In the genomic region with DNA sequence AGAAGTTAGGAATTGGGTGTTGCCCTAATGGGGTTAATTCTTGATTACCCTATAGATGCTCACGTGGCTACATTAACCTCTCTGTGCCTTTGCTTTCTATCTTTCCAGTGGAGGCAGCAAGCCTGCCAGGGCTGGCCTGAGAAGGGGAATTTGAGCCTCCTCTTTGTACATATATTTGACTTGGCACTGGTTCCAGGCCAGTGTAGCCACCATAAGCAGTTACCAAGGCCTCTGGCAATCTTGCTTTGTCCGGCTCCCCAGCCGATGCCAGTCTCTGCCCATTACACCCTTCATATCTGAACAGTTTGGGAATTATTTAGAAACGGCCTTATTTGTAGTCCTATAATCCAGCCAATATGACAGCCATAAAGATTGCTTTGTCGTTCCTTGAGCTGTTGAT, we compare ENCODE assay signal across 20 cellular contexts. TPM values are rescaled to one million over a fixed set of nuclear protein-coding genes. Genes with fewer than 3 reads are reported as not detected.
A peak's percentile ranks its signal among the peaks of the same experiment; 100 is the strongest.
DNase-seq lines count a peak whose midpoint lies in the region; ATAC-seq and TF ChIP-seq lines count a peak whose summit lies in the region.
"Had no signal": no experiment of that assay in that cellular context is flagged by ENCODE, and none has a peak within 500 bp of the region (broad histone marks: within the 10 kb centered on the region; RNA-seq: fewer than 3 reads in every experiment).

No MANE protein-coding gene starts in this region.

- intact Hi-C loops in PC-3 (cut with micrococcal nuclease) (no loop called here), stomach (cut with DNase I; ENCODE audit: low total_unique reads) (no loop called here), vagina (cut with DNase I) (no loop called here)

- no peak for ATAC-seq in activated CD8-positive, alpha-beta memory T cell treated with anti-CD3 and anti-CD28 coated beads, Interleukin-2, amount 10 ng/mL, durations not matched to agents 7 days and 5 days
- ATAC-seq in PC-3: peak; percentile 58
- no peak for ATAC-seq in GM18520 (IDR thresholded peaks at IDR 0.05; ENCODE audit: unreplicated experiment)
- ATAC-seq: activated T-helper 17 cell treated with anti-CD3 and anti-CD28 coated beads, Interleukin-2, amount 50 U/mL, for 72 hours had no signal

- no peak overlapping the region for H3K27ac Mint-ChIP-seq in activated CD8-positive, alpha-beta memory T cell treated with anti-CD3 and anti-CD28 coated beads, Interleukin-2, amount 10 ng/mL, durations not matched to agents 7 days and 5 days
- H3K27ac Mint-ChIP-seq: activated T-helper 17 cell treated with anti-CD3 and anti-CD28 coated beads, Interleukin-2, amount 50 U/mL, for 72 hours had no signal

- WGBS in stomach, 5 donors: 31 to 60% (median 42%) methylated on average over 5 of the region's 5 CpGs

- H3K9me2 ChIP-seq in PC-3 (replicated peaks; ENCODE audit: low read length): no peaks in the 10 kb centered on the region

- peaks cover 15% of the 10 kb centered on the region for H3K27me3 Mint-ChIP-seq in activated CD8-positive, alpha-beta memory T cell treated with anti-CD3 and anti-CD28 coated beads, Interleukin-2, amount 10 ng/mL, durations not matched to agents 7 days and 5 days

- CTCF ChIA-PET in activated CD8-positive, alpha-beta memory T cell treated with anti-CD3 and anti-CD28 coated beads, Interleukin-2, amount 10 ng/mL, durations not matched to agents 7 days and 5 days (lab: Charles Lee): no interaction called here
- CTCF ChIA-PET in PC-3 (lab: Charles Lee): no interaction called here

- H4K20me1 ChIP-seq in PC-3 (ENCODE audit: low read length): no peaks in the 10 kb centered on the region
- H4K20me1 ChIP-seq: BLaER1 treated with 17β-estradiol and CSF1 and Interleukin-3, amounts not matched to agents 10 nM and 100 nM had no signal

- peaks cover 2% of the 10 kb centered on the region for H3K4me1 Mint-ChIP-seq in activated CD8-positive, alpha-beta memory T cell treated with anti-CD3 and anti-CD28 coated beads, Interleukin-2, amount 10 ng/mL, durations not matched to agents 7 days and 5 days
- H3K4me1 Mint-ChIP-seq: activated T-helper 17 cell treated with anti-CD3 and anti-CD28 coated beads, Interleukin-2, amount 50 U/mL, for 72 hours had no signal

- POLR2A ChIA-PET in PC-3 (lab: Charles Lee; ENCODE audit: unreplicated experiment): no interaction called here

- TF ChIP-seq POLR2A in stomach (IDR thresholded peaks at IDR 0.05) (no peak), vagina (IDR thresholded peaks at IDR 0.05) (no peak)

- no peaks in the 10 kb centered on the region for H3K36me3 Mint-ChIP-seq in activated CD8-positive, alpha-beta memory T cell treated with anti-CD3 and anti-CD28 coated beads, Interleukin-2, amount 10 ng/mL, durations not matched to agents 7 days and 5 days

- no peak for TF ChIP-seq CTCF in PC-3 (conservative IDR thresholded peaks at IDR 0.05; ENCODE audit: low read depth, low read length)
- TF ChIP-seq CTCF in epithelial cell of esophagus (IDR thresholded peaks at IDR 0.05; ENCODE audit: insufficient read depth, low read depth, low read length, missing control alignments): no peak
- no peak for TF ChIP-seq CTCF in stomach (IDR thresholded peaks at IDR 0.05)
- TF ChIP-seq CTCF in vagina (IDR thresholded peaks at IDR 0.05): no peak

- H3K4me3 ChIP-seq in PC-3 (ENCODE audit: low read length): no peak overlapping the region
- no peak overlapping the region for H3K4me3 ChIP-seq in epithelial cell of esophagus (ENCODE audit: low read length)
- no peak overlapping the region for H3K4me3 ChIP-seq in stomach
- no peak overlapping the region for H3K4me3 ChIP-seq in vagina
- H3K4me3 ChIP-seq: BLaER1 treated with 17β-estradiol and CSF1 and Interleukin-3, amounts not matched to agents 10 nM and 100 nM; gastrocnemius medialis; psoas muscle; skin epidermis; uterus had no signal

- H3K9me3 ChIP-seq in PC-3 (ENCODE audit: low read length) (peaks cover 9% of the 10 kb centered on the region; the same call in 1 of the 2 replicates), stomach (peaks cover 0 to 16% (median 7%) of the 10 kb centered on the region in 4 donors), vagina (no peaks in the 10 kb centered on the region)
- H3K9me3 ChIP-seq: gastrocnemius medialis, psoas muscle had no signal

- no TSS peak for BruUV-seq in PC-3 (replicated peaks; lab: Mats Ljungman, UMichigan)

- H3K4me3 Mint-ChIP-seq in activated CD8-positive, alpha-beta memory T cell treated with anti-CD3 and anti-CD28 coated beads, Interleukin-2, amount 10 ng/mL, durations not matched to agents 7 days and 5 days: no peak overlapping the region
- H3K4me3 Mint-ChIP-seq: activated T-helper 17 cell treated with anti-CD3 and anti-CD28 coated beads, Interleukin-2, amount 50 U/mL, for 72 hours had no signal

- peak; percentile 6 for DNase-seq in activated CD8-positive, alpha-beta memory T cell treated with anti-CD3 and anti-CD28 coated beads, Interleukin-2, amount 50 U/mL, for 48 hours
- no peak for DNase-seq in activated CD8-positive, alpha-beta memory T cell treated with anti-CD3 and anti-CD28 coated beads, Interleukin-2, amount 10 ng/mL, durations not matched to agents 7 days and 5 days
- DNase-seq in PC-3 (peak; percentile 30), epithelial cell of esophagus (ENCODE audit: low read depth) (peak; percentile 63), stomach (peak; percentile 78), Kasumi-1 (lab: John Stamatoyannopoulos, UW) (no peak), vagina (ENCODE audit: extremely low spot score in 2 of 2) (no peak)
- DNase-seq: DND-41, gastrocnemius medialis, IMR-90, NCI-H82, psoas muscle, substantia nigra, uterus had no signal

- H3K9ac ChIP-seq in PC-3 (ENCODE audit: low read length): no peak overlapping the region
- H3K9ac ChIP-seq: BLaER1 treated with 17β-estradiol and CSF1 and Interleukin-3, amounts not matched to agents 10 nM and 100 nM had no signal

- no peaks in the 10 kb centered on the region for H3K79me2 ChIP-seq in PC-3 (ENCODE audit: low read length)

- H3K4me2 ChIP-seq in PC-3 (ENCODE audit: low read length): no peak overlapping the region
- H3K4me2 ChIP-seq: BLaER1 treated with 17β-estradiol and CSF1 and Interleukin-3, amounts not matched to agents 10 nM and 100 nM had no signal

- no peak overlapping the region for H2AFZ ChIP-seq in PC-3 (ENCODE audit: low read length)

- H3K27ac ChIP-seq in PC-3 (ENCODE audit: low read length) (no peak overlapping the region), stomach (peak overlapping the region; percentile 55 to 84 (median 70)), vagina (no peak overlapping the region)
- H3K27ac ChIP-seq: BLaER1 treated with 17β-estradiol and CSF1 and Interleukin-3, amounts not matched to agents 10 nM and 100 nM; epithelial cell of prostate; gastrocnemius medialis; HL-60; psoas muscle; skin epidermis; uterus had no signal

- H3K9me3 Mint-ChIP-seq in activated CD8-positive, alpha-beta memory T cell treated with anti-CD3 and anti-CD28 coated beads, Interleukin-2, amount 10 ng/mL, durations not matched to agents 7 days and 5 days (ENCODE audit: low read depth): no peaks in the 10 kb centered on the region

- H3F3A ChIP-seq in PC-3 (ENCODE audit: low read length, unreplicated experiment): no peaks in the 10 kb centered on the region

- H3K27me3 ChIP-seq in PC-3 (ENCODE audit: low read length) (no peaks in the 10 kb centered on the region), stomach (no peaks in the 10 kb centered on the region), vagina (no peaks in the 10 kb centered on the region)
- H3K27me3 ChIP-seq: BLaER1 treated with 17β-estradiol and CSF1 and Interleukin-3, amounts not matched to agents 10 nM and 100 nM; gastrocnemius medialis; uterus had no signal

- TF ChIP-seq EP300 in stomach (IDR thresholded peaks at IDR 0.05): no peak

- no peaks in the 10 kb centered on the region for H3K36me3 ChIP-seq in PC-3 (ENCODE audit: low read depth, low read length)
- no peaks in the 10 kb centered on the region for H3K36me3 ChIP-seq in stomach
- H3K36me3 ChIP-seq in vagina: no peaks in the 10 kb centered on the region
- H3K36me3 ChIP-seq: gastrocnemius medialis, uterus had no signal

- H3K4me1 ChIP-seq in PC-3 (ENCODE audit: insufficient read depth, low read length): no peaks in the 10 kb centered on the region
- peaks cover 6 to 44% (median 15%) of the 10 kb centered on the region in 4 donors for H3K4me1 ChIP-seq in stomach
- H3K4me1 ChIP-seq in vagina: no peaks in the 10 kb centered on the region
- H3K4me1 ChIP-seq: uterus had no signal

RNA-seq across cellular contexts. Expression of gene PPARGC1B, which starts 58.6 kb away (rescaled TPM):
- 1 to 10 TPM; 6.0 to 7.2 TPM for total RNA-seq in activated CD8-positive, alpha-beta memory T cell treated with anti-CD3 and anti-CD28 coated beads, Interleukin-2, amount 10 ng/mL, durations not matched to agents 7 days and 5 days
- total RNA-seq in PC-3 (2014; rRNA removed): 4.7 and 7.8 TPM in 2 replicates
- total RNA-seq in stomach: 10 to 100 TPM in 3 of 5 donors, 1 to 10 TPM in 2; 4.1 to 59.7 (median 17.1) TPM
- polyA plus RNA-seq in stomach: 1 to 10 TPM; 1.2 to 2.4 (median 1.7) TPM
- total RNA-seq in vagina: 11.5 TPM

Comparison
In these comparisons a context has a peak if more than half of its experiments do, and no peak if none do; other contexts are left out.
1. DNase-seq: peak in activated CD8-positive, alpha-beta memory T cell treated with anti-CD3 and anti-CD28 coated beads, Interleukin-2, amount 50 U/mL, for 48 hours (single experiment), PC-3 (single experiment), epithelial cell of esophagus (single experiment) and stomach (single experiment); none in activated CD8-positive, alpha-beta memory T cell treated with anti-CD3 and anti-CD28 coated beads, Interleukin-2, amount 10 ng/mL, durations not matched to agents 7 days and 5 days (single experiment), Kasumi-1 (0 of 2) and vagina (0 of 2).
2. H3K27ac ChIP-seq: peak in stomach (5 of 5); none in PC-3 (single experiment) and vagina (single experiment).